8 cellular contexts compared by ENCODE assay signal in genomic region chr10:91006752-91007346, GRCh38.
A peak's percentile ranks its signal among the peaks of the same experiment; 100 is the strongest.
DNase-seq lines count a peak whose midpoint lies in the region; ATAC-seq and TF ChIP-seq lines count a peak whose summit lies in the region.

No MANE protein-coding gene starts in this region.

- CTCF ChIA-PET in Calu3 (lab: Charles Lee) = interaction anchor here (0.6 kb wide), 2 partner anchors 95 to 364 kb away, joined by 3 read pairs; no protein-coding TSS in a partner anchor

- H3K27me3 Mint-ChIP-seq in naive B cell (no peaks in the 10 kb centered on the region), Calu3 (ENCODE audit: unreplicated experiment) (peaks cover 2% of the 10 kb centered on the region)

- H3K9me3 Mint-ChIP-seq in naive B cell (peaks cover 0 to 7% (median 1%) of the 10 kb centered on the region in 7 donors), Calu3 (ENCODE audit: low read depth, unreplicated experiment) (no peaks in the 10 kb centered on the region)

- H3K4me3 Mint-ChIP-seq in naive B cell = peak overlapping the region; percentile 35 to 86 (median 72)
- H3K4me3 Mint-ChIP-seq in Calu3 (ENCODE audit: low read depth, unreplicated experiment) = no peak overlapping the region

- no peak for TF ChIP-seq CTCF in Calu3 (IDR thresholded peaks at IDR 0.05; ENCODE audit: unreplicated experiment)

- DNase-seq in naive B cell = peak; percentile 20
- DNase-seq in Calu3 = no peak
- no peak for DNase-seq in A172 (ENCODE audit: low spot score)
- DNase-seq in OCI-M1 (lab: John Stamatoyannopoulos, UW) = no peak
- no peak for DNase-seq in dedifferentiated amniotic fluid mesenchymal stem cell (ENCODE audit: extremely low spot score)

- no TSS peak for BruUV-seq in Calu3 (replicated peaks; lab: Mats Ljungman, UMichigan)

- H3K27ac Mint-ChIP-seq in naive B cell (peak overlapping the region; percentile 3 to 93 (median 66)), Calu3 (ENCODE audit: unreplicated experiment) (no peak overlapping the region)

- ATAC-seq in GM18511 (IDR thresholded peaks at IDR 0.05; ENCODE audit: unreplicated experiment) (peak; percentile 88), GM21515 (IDR thresholded peaks at IDR 0.05; ENCODE audit: unreplicated experiment) (peak; percentile 86), HG03575 (IDR thresholded peaks at IDR 0.05; ENCODE audit: extremely low read depth, insufficient number of reproducible peaks, low FRiP score, unreplicated experiment) (peak; percentile 67), naive B cell (ENCODE audit: low read depth in 2 of 2) (peak; percentile 76 to 79)

- H3K36me3 Mint-ChIP-seq in naive B cell (no peaks in the 10 kb centered on the region), Calu3 (ENCODE audit: insufficient read depth, unreplicated experiment) (no peaks in the 10 kb centered on the region)

- H3K4me1 Mint-ChIP-seq in naive B cell (peaks cover 18 to 51% (median 41%) of the 10 kb centered on the region in 3 donors), Calu3 (ENCODE audit: low read depth, unreplicated experiment) (peaks cover 9% of the 10 kb centered on the region)

- intact Hi-C loops in Calu3 (cut with micrococcal nuclease; ENCODE audit: unreplicated experiment) = loop anchor here (2.0 to 10.0 kb wide), 2 partner anchors 92 to 244 kb away; no protein-coding TSS in a partner anchor
